Comparison of ENCODE assay signal across 27 cellular contexts in genomic region chr19:3152431-3152780, GRCh38. TPM values are rescaled to one million over a fixed set of nuclear protein-coding genes. Genes with fewer than 3 reads are reported as not detected.
"Had no signal": no experiment of that assay in that cellular context is flagged by ENCODE, and none has a peak within 500 bp of the region (broad histone marks: within the 10 kb centered on the region; RNA-seq: fewer than 3 reads in every experiment).

No MANE protein-coding gene starts in this region.

- H3K4me2 ChIP-seq: PC-9 had no signal

- H3K9me3 Mint-ChIP-seq: activated B cell treated with CpG ODN at 0.5 μM for 24 hours; activated naive CD8-positive, alpha-beta T cell treated with anti-CD3 and anti-CD28 coated beads for 36 hours; T-cell had no signal

- H3K27ac ChIP-seq: PC-9, SK-N-MC had no signal

- H2AFZ ChIP-seq: PC-9 had no signal

- H3K27ac Mint-ChIP-seq: activated B cell treated with CpG ODN at 0.5 μM for 24 hours; activated CD4-positive, alpha-beta T cell treated with anti-CD3 and anti-CD28 coated beads, Interleukin-2, amount 10 ng/mL, durations not matched to agents 24 days and 14 days; activated naive CD4-positive, alpha-beta T cell treated with anti-CD3 and anti-CD28 coated beads, Interleukin-2, amount 10 ng/mL, durations not matched to agents 7 days and 5 days; activated naive CD8-positive, alpha-beta T cell treated with anti-CD3 and anti-CD28 coated beads for 36 hours; activated T-helper 17 cell treated with anti-CD3 and anti-CD28 coated beads, Interleukin-2, amount 50 U/mL, for 72 hours; T-cell had no signal

- DNase-seq: activated B cell treated with CpG ODN at 0.5 μM for 24 hours; activated CD4-positive, alpha-beta T cell treated with anti-CD3 and anti-CD28 coated beads for 1 hour; activated CD4-positive, alpha-beta T cell treated with anti-CD3 and anti-CD28 coated beads, Interleukin-2, amount 10 ng/mL, durations not matched to agents 24 days and 14 days; activated CD4-positive, alpha-beta T cell treated with anti-CD3 and anti-CD28 coated beads, Interleukin-2, amount 50 U/mL, for 48 hours; activated gamma-delta T cell; activated naive CD4-positive, alpha-beta T cell treated with anti-CD3 and anti-CD28 coated beads, Interleukin-2, amount 10 ng/mL, durations not matched to agents 7 days and 5 days; activated naive CD8-positive, alpha-beta T cell treated with anti-CD3 and anti-CD28 coated beads for 36 hours; activated T-cell treated with anti-CD3 and anti-CD28 coated beads, Interleukin-2, amount 50 U/mL, for 48 hours; caudate nucleus; Kasumi-1; NCI-H1092; NCI-H1417; NCI-H2029; NCI-H2107; NCI-H2171 treated with DMSO at 0.1 percent for 48 hours; NCI-H345; NCI-H510A; NCI-H69; PC-9; T-cell; T-helper 2 cell; T1000 had no signal

- H3K27me3 Mint-ChIP-seq: activated CD4-positive, alpha-beta T cell treated with anti-CD3 and anti-CD28 coated beads, Interleukin-2, amount 10 ng/mL, durations not matched to agents 24 days and 14 days; activated naive CD4-positive, alpha-beta T cell treated with anti-CD3 and anti-CD28 coated beads, Interleukin-2, amount 10 ng/mL, durations not matched to agents 7 days and 5 days; activated naive CD8-positive, alpha-beta T cell treated with anti-CD3 and anti-CD28 coated beads for 36 hours; activated T-helper 17 cell treated with anti-CD3 and anti-CD28 coated beads, Interleukin-2, amount 50 U/mL, for 72 hours; T-cell had no signal

- H3K36me3 Mint-ChIP-seq: T-cell had no signal

- H3K4me3 ChIP-seq: PC-9, SK-N-MC had no signal

- H3K4me3 Mint-ChIP-seq: activated B cell treated with CpG ODN at 0.5 μM for 24 hours; activated CD4-positive, alpha-beta T cell treated with anti-CD3 and anti-CD28 coated beads, Interleukin-2, amount 10 ng/mL, durations not matched to agents 24 days and 14 days; activated naive CD4-positive, alpha-beta T cell treated with anti-CD3 and anti-CD28 coated beads, Interleukin-2, amount 10 ng/mL, durations not matched to agents 7 days and 5 days; activated naive CD8-positive, alpha-beta T cell treated with anti-CD3 and anti-CD28 coated beads for 36 hours; activated T-helper 17 cell treated with anti-CD3 and anti-CD28 coated beads, Interleukin-2, amount 50 U/mL, for 72 hours; T-cell had no signal

- ATAC-seq: activated T-helper 17 cell treated with anti-CD3 and anti-CD28 coated beads, Interleukin-2, amount 50 U/mL, for 72 hours; Right ventricle myocardium inferior; T-cell had no signal

RNA-seq across cellular contexts. Expression of gene GNA15, which starts 16.6 kb away (rescaled TPM):
- total RNA-seq: M059J had no signal

RNA-seq across cellular contexts. Expression of gene S1PR4, which starts 26.2 kb away (rescaled TPM):
- total RNA-seq: cerebellum, M059J had no signal
